8 cellular contexts compared by ENCODE assay signal in genomic region chr3:127574880-127575878, GRCh38. TPM values are rescaled to one million over a fixed set of nuclear protein-coding genes. Genes with fewer than 3 reads are reported as not detected.
DNase-seq lines count a peak whose midpoint lies in the region; ATAC-seq and TF ChIP-seq lines count a peak whose summit lies in the region.

No MANE protein-coding gene starts in this region.

- no CpG with 5 or more reads among the region's 46 CpGs for WGBS in H9 (ENCODE audit: extremely low coverage, insufficient read length, low lambda C conversion rate)
- WGBS in neuronal stem cell (ENCODE audit: extremely low coverage in 2 of 2, insufficient read length in 2 of 2, insufficient replicate concordance in 1 of 2), 2 donors, result no CpG with 5 or more reads among the region's 46 CpGs

- no peaks in the 10 kb centered on the region for H3K27me3 Mint-ChIP-seq in H9 (ENCODE audit: low read depth)

- H3K18ac ChIP-seq in H9 (ENCODE audit: insufficient read length, low read depth, low read length) (no peak overlapping the region), neuronal stem cell (ENCODE audit: low read length) (peak overlapping the region; percentile 89)

- no peaks in the 10 kb centered on the region for H3K79me2 ChIP-seq in H9 (ENCODE audit: insufficient read depth, low read length)

- TF ChIP-seq CTCF in H9 (conservative IDR thresholded peaks at IDR 0.05), result peak; percentile 94
- TF ChIP-seq CTCF in RWPE2 (IDR thresholded peaks at IDR 0.05; ENCODE audit: poor library complexity, severe bottlenecking), result peak; percentile 96
- peak; percentile 98 for TF ChIP-seq CTCF in fibroblast of mammary gland (conservative IDR thresholded peaks at IDR 0.05; ENCODE audit: control insufficient read depth, insufficient read depth, low read depth, low read length)

- H3K27me3 ChIP-seq in H9 (ENCODE audit: insufficient read depth, low read length) (no peaks in the 10 kb centered on the region), MG63 (no peaks in the 10 kb centered on the region), RWPE2 (ENCODE audit: insufficient read depth, poor library complexity, severe bottlenecking) (no peaks in the 10 kb centered on the region), neuronal stem cell (ENCODE audit: control insufficient read depth in 3 of 3, insufficient read depth in 3 of 3, low read depth in 1 of 3, low read length in 3 of 3) (no peaks in the 10 kb centered on the region)

- peaks cover 81% of the 10 kb centered on the region for H3K36me3 ChIP-seq in MG63
- H3K36me3 ChIP-seq in RWPE2 (ENCODE audit: low read depth), result peaks cover 23% of the 10 kb centered on the region
- H3K36me3 ChIP-seq in neuronal stem cell (replicated peaks in 1 of 2; ENCODE audit: control insufficient read depth in 2 of 2, insufficient read depth in 2 of 2, low read length in 2 of 2), result peaks cover 19 to 55% of the 10 kb centered on the region in 2 donors

- H3K9me3 ChIP-seq in H9 (ENCODE audit: control insufficient read depth, low read depth, low read length), result no peaks in the 10 kb centered on the region
- no peaks in the 10 kb centered on the region for H3K9me3 ChIP-seq in MG63
- H3K9me3 ChIP-seq in RWPE2 (ENCODE audit: severe bottlenecking), result no peaks in the 10 kb centered on the region
- H3K9me3 ChIP-seq in neuronal stem cell (replicated peaks in 1 of 2; ENCODE audit: control insufficient read depth in 2 of 2, insufficient read depth in 1 of 2, low read depth in 1 of 2, low read length in 2 of 2), result peaks cover 0 to 4% of the 10 kb centered on the region in 2 donors

- H3K14ac ChIP-seq in H9 (ENCODE audit: insufficient read depth, low read length), result no peak overlapping the region
- H3K14ac ChIP-seq in neuronal stem cell (ENCODE audit: low read length), result no peak overlapping the region

- DNase-seq in ELF-1 (ENCODE audit: low read depth, low spot score), result peak; percentile 98
- peak; percentile 86 for DNase-seq in H9
- DNase-seq in MG63, result peak; percentile 72
- no peak for DNase-seq in RWPE2 (ENCODE audit: low spot score)
- peak; percentile 71 to 78 for DNase-seq in activated T-helper 1 cell treated with anti-CD3 and anti-CD28 coated beads, Interleukin-2, amount 50 U/mL, for 16 hours (ENCODE audit: low read depth in 1 of 2, low spot score in 1 of 2)
- DNase-seq in fibroblast of mammary gland (ENCODE audit: low read depth), result peak; percentile 90
- DNase-seq in neuronal stem cell (ENCODE audit: low spot score), result peak; percentile 74
- peak; percentile 84 for DNase-seq in stromal cell of bone marrow (ENCODE audit: low read depth)

- H4K91ac ChIP-seq in H9 (ENCODE audit: insufficient read length, low read depth, low read length) (no peak overlapping the region), neuronal stem cell (ENCODE audit: low read depth, low read length, poor library complexity) (no peak overlapping the region)

- H3K9me3 Mint-ChIP-seq in H9, result no peaks in the 10 kb centered on the region; a peak in 1 of 5 replicates

- no peaks in the 10 kb centered on the region for H3K23me2 ChIP-seq in H9 (ENCODE audit: insufficient read length, low read depth, low read length, poor library complexity, severe bottlenecking)

- H3K9ac ChIP-seq in H9 (ENCODE audit: extremely low read depth, insufficient read length, low read length), result no peak overlapping the region
- peak overlapping the region; percentile 84 for H3K9ac ChIP-seq in neuronal stem cell (ENCODE audit: low read depth, low read length, poor library complexity)

- no peak overlapping the region for H4K5ac ChIP-seq in H9 (ENCODE audit: insufficient read length, low read depth, low read length)

- H3K23ac ChIP-seq in H9 (ENCODE audit: insufficient read length, low read depth, low read length) (no peak overlapping the region), neuronal stem cell (ENCODE audit: low read depth, low read length, poor library complexity) (no peak overlapping the region)

- ATAC-seq in RWPE2 (ENCODE audit: low read depth), result peak; percentile 85

- no peaks in the 10 kb centered on the region; the same call in 1 of the 2 replicates for H3K4me1 ChIP-seq in H9 (ENCODE audit: insufficient read depth, low read length)
- no peaks in the 10 kb centered on the region for H3K4me1 ChIP-seq in RWPE2 (ENCODE audit: insufficient read depth, poor library complexity, severe bottlenecking)
- H3K4me1 ChIP-seq in neuronal stem cell (ENCODE audit: control insufficient read depth in 2 of 2, insufficient read depth in 1 of 2, low read depth in 1 of 2, low read length in 2 of 2), result peaks cover 0 to 4% of the 10 kb centered on the region in 2 donors

- H3K4ac ChIP-seq in H9 (ENCODE audit: low read depth, low read length) (no peak overlapping the region), neuronal stem cell (ENCODE audit: low read length) (no peak overlapping the region)

- H4K8ac ChIP-seq in H9 (replicated peaks; ENCODE audit: insufficient read length, low read depth, low read length) (no peak overlapping the region), neuronal stem cell (ENCODE audit: low read depth, low read length) (no peak overlapping the region)

- H2BK5ac ChIP-seq in H9 (ENCODE audit: insufficient read length, low read length) (no peak overlapping the region), neuronal stem cell (ENCODE audit: low read length) (peak overlapping the region; percentile 35)

- 0 out of 4 replicates have a peak, but pooled peaks cover 2% of the 10 kb centered on the region in 2 experiments for H3K4me1 Mint-ChIP-seq in H9

- H2BK120ac ChIP-seq in H9 (ENCODE audit: low read depth, low read length, poor library complexity, severe bottlenecking), result no peak overlapping the region
- no peak overlapping the region for H2BK120ac ChIP-seq in neuronal stem cell (ENCODE audit: low read depth, low read length)

- H3K4me3 Mint-ChIP-seq in H9, result peak overlapping the region in 1 of 2 experiments; percentile 41; a peak in 1 of 5 replicates

- H3K36me3 Mint-ChIP-seq in H9 (ENCODE audit: insufficient read depth in 1 of 3, low read depth in 3 of 3), result peaks cover 6 to 35% (median 33%) of the 10 kb centered on the region in 3 experiments

- H3K4me3 ChIP-seq in MG63 (no peak overlapping the region), RWPE2 (ENCODE audit: severe bottlenecking) (no peak overlapping the region), fibroblast of mammary gland (ENCODE audit: control insufficient read depth, low read depth, low read length) (no peak overlapping the region), neuronal stem cell (ENCODE audit: low read length in 2 of 2) (peak overlapping the region in 1 of 2 donors; percentile 20)

- H3K79me1 ChIP-seq in H9 (ENCODE audit: insufficient read depth, low read depth, low read length, poor library complexity, severe bottlenecking) (no peaks in the 10 kb centered on the region), neuronal stem cell (ENCODE audit: low read depth, low read length) (peaks cover 3% of the 10 kb centered on the region)

- H2BK15ac ChIP-seq in H9 (ENCODE audit: low read depth, low read length) (no peak overlapping the region), neuronal stem cell (ENCODE audit: low read length) (peak overlapping the region; percentile 59)

- no peak overlapping the region for H2BK20ac ChIP-seq in H9 (ENCODE audit: low read depth, low read length, poor library complexity, severe bottlenecking)

- no peak overlapping the region for H3K27ac Mint-ChIP-seq in H9

- H3K27ac ChIP-seq in H9 (ENCODE audit: insufficient read length, low read depth, low read length), result no peak overlapping the region
- H3K27ac ChIP-seq in RWPE2 (ENCODE audit: poor library complexity, severe bottlenecking), result no peak overlapping the region
- H3K27ac ChIP-seq in neuronal stem cell (replicated peaks; ENCODE audit: low read length), result no peak overlapping the region

- no peak overlapping the region for H2AK5ac ChIP-seq in H9 (ENCODE audit: insufficient read length, low read length)
- peak overlapping the region; percentile 79 for H2AK5ac ChIP-seq in neuronal stem cell (ENCODE audit: low read depth, low read length)

- H2AFZ ChIP-seq in H9 (ENCODE audit: low read length), result no peak overlapping the region
- H2AFZ ChIP-seq in neuronal stem cell (ENCODE audit: low read length), result no peak overlapping the region

- no peak overlapping the region for H3T11ph ChIP-seq in H9 (ENCODE audit: low read length)

- no peak overlapping the region for H3K56ac ChIP-seq in H9 (ENCODE audit: insufficient read length, low read depth, low read length)

- H2BK12ac ChIP-seq in H9 (ENCODE audit: insufficient read length, low read depth, low read length) (no peak overlapping the region), neuronal stem cell (ENCODE audit: low read length) (no peak overlapping the region)

- H3K4me2 ChIP-seq in H9 (ENCODE audit: insufficient read depth, insufficient read length, low read length), result no peak overlapping the region
- H3K4me2 ChIP-seq in neuronal stem cell (ENCODE audit: insufficient read depth, low read length, poor library complexity, severe bottlenecking), result no peak overlapping the region

- no peaks in the 10 kb centered on the region for H4K20me1 ChIP-seq in H9 (ENCODE audit: control insufficient read depth, insufficient read depth, insufficient read length)

RNA-seq across cellular contexts. Expression of gene TPRA1, which starts 15.4 kb away (rescaled TPM):
- 19.3 and 20.0 TPM in 2 replicates for total RNA-seq in H9 (2021)
- 80.4 and 91.4 TPM in 2 replicates for total RNA-seq in MG63 (2014; rRNA removed; shearing (Covaris generic); ENCODE audit: low replicate concordance)
- polyA plus RNA-seq in neuronal stem cell (2013, experiment 1 of 2), result 17.1 TPM
- 16.1 TPM for polyA plus RNA-seq in neuronal stem cell (2013, experiment 2 of 2)

RNA-seq across cellular contexts. Expression of gene MCM2, which starts 23.0 kb away (rescaled TPM):
- 164 and 170 TPM in 2 replicates for total RNA-seq in H9 (2021)
- total RNA-seq in MG63 (2014; rRNA removed; shearing (Covaris generic); ENCODE audit: low replicate concordance), result 152 and 177 TPM in 2 replicates
- 68.7 TPM for polyA plus RNA-seq in neuronal stem cell (2013, experiment 1 of 2)
- 67.7 TPM for polyA plus RNA-seq in neuronal stem cell (2013, experiment 2 of 2)

RNA-seq across cellular contexts. Expression of gene PODXL2, which starts 53.8 kb away (rescaled TPM):
- 24.6 and 24.8 TPM in 2 replicates for total RNA-seq in H9 (2021)
- total RNA-seq in MG63 (2014; rRNA removed; shearing (Covaris generic); ENCODE audit: low replicate concordance), result 70.4 and 84.7 TPM in 2 replicates
- 26.3 TPM for polyA plus RNA-seq in neuronal stem cell (2013, experiment 1 of 2)
- polyA plus RNA-seq in neuronal stem cell (2013, experiment 2 of 2), result 24.4 TPM
